ENCODE assay signal across 8 cellular contexts in the genomic region with DNA sequence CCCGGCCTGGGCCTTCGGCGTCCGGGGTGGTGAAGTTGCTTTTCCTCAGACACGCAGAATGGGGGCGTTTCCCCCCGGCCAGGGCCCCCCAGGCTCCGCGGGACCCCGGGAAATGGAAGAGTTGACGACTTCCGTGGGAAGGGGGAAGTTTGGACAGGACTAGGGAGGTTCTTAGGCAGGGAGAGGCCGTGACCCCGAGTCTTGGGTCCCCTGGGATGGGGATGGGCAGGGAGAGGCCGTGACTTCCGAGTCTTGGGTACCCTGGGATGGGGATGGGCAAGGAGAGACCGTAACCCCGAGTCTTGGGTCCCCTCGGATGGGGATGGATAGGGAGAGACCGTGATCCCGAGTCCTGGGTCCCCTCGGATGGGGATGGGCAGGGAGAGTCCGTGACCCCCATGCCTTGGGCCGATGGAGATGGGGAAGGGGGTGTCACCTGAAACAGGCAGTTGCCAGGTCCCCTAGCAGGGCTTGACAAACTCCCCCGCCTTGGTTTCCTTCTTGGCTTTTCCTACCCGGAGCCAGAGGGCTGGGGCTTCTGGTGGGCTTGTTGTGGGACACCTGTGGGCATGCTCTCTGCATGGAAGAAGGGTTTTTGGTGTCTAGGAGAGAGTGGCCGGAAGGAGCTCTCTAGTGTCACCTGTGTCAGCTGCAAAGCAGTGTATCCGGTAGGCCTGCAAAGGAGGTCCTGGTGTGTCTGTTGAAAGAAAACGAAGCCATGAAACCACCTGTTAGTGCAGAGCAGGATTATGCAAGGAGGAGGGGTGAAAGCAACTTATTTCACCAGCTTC. TPM values are rescaled to one million over a fixed set of nuclear protein-coding genes. Genes with fewer than 3 reads are reported as not detected.
DNase-seq lines count a peak whose midpoint lies in the region; ATAC-seq, FAIRE-seq and TF ChIP-seq lines count a peak whose summit lies in the region.

No MANE protein-coding gene starts in this region.

- H3K9ac ChIP-seq in HUES48 (ENCODE audit: low read depth, low read length) (peak overlapping the region; percentile 75), GM12878 (ENCODE audit: control insufficient read depth, insufficient read depth, low read length) (peak overlapping the region; percentile 98)

- RAD21 ChIA-PET in GM12878 (lab: Charles Lee; ENCODE audit: unreplicated experiment) = interaction anchor here (0.8 kb wide), 1 partner anchor 478 kb away, joined by 3 read pairs; no protein-coding TSS in a partner anchor

- peaks cover 24 to 32% (median 29%) of the 10 kb centered on the region in 3 donors for H3K4me1 Mint-ChIP-seq in T-cell

- CTCF ChIA-PET in T-cell (lab: Charles Lee) = interaction anchor here in 1 of 2 donors (0.6 to 1.2 kb wide), 8 partner anchors 10 to 1993 kb away, joined by 3 to 11 read pairs (median 4); no protein-coding TSS in a partner anchor
- CTCF ChIA-PET in GM12878 (lab: Yijun Ruan, JAX) = interaction anchor here (0.5 to 2.2 kb wide), 17 partner anchors 8 to 745 kb away, joined by 3 to 29 read pairs (median 3); no protein-coding TSS in a partner anchor

- TF ChIP-seq POLR2A in GM12878 (IDR thresholded peaks at IDR 0.05; ENCODE audit: low read depth, low read length) = peak; percentile 58

- no peaks in the 10 kb centered on the region for H3K9me3 ChIP-seq in HUES48 (ENCODE audit: control insufficient read depth, insufficient read depth, low read length)
- no peaks in the 10 kb centered on the region for H3K9me3 ChIP-seq in GM12878 (replicated peaks; ENCODE audit: control insufficient read depth, insufficient read depth, low read length)

- peak overlapping the region; percentile 94 to 96 (median 95) for H3K4me3 Mint-ChIP-seq in T-cell

- peak overlapping the region; percentile 93 to 96 for H3K27ac Mint-ChIP-seq in T-cell

- POLR2A ChIA-PET in T-cell (lab: Charles Lee) (interaction anchor here (0.5 to 0.7 kb wide), 4 partner anchors 49 to 665 kb away, joined by 3 to 8 read pairs (median 5); a partner anchor contains a TSS), GM12878 (lab: Charles Lee) (interaction anchor here (0.5 to 0.9 kb wide), 5 partner anchors 14 to 627 kb away, joined by 3 to 4 read pairs (median 3); no protein-coding TSS in a partner anchor)

- H3K4me3 ChIP-seq in HUES48 (ENCODE audit: low read depth, low read length) = peak overlapping the region; percentile 98
- H3K4me3 ChIP-seq in GM12878 = peak overlapping the region; percentile 100

- under 1% methylated on average over 29 of the region's 29 CpGs for WGBS in GM12878 (ENCODE audit: insufficient coverage, insufficient replicate concordance, low lambda C conversion rate, missing lambda C conversion rate)

- H3K4me1 ChIP-seq in HUES48 (ENCODE audit: control insufficient read depth, insufficient read depth, low read length) (peaks cover 6% of the 10 kb centered on the region), GM12878 (ENCODE audit: control insufficient read depth, insufficient read depth, low read length) (peaks cover 8% of the 10 kb centered on the region; the same call in 1 of the 2 replicates)

- peak overlapping the region; percentile 3; the same call in 1 of the 2 replicates for H2AFZ ChIP-seq in GM12878 (ENCODE audit: control insufficient read depth, low read depth, low read length)

- FAIRE-seq in GM12878 (lab: Jason Lieb, UNC) = peak; percentile 97
- FAIRE-seq in D721Med (lab: Jason Lieb, UNC) = no peak

- H3K27ac ChIP-seq in HUES48 (ENCODE audit: low read depth, low read length) (peak overlapping the region; percentile 52), GM12878 (ENCODE audit: control insufficient read depth, insufficient read depth) (peak overlapping the region; percentile 90)

- no peaks in the 10 kb centered on the region for H3K9me3 Mint-ChIP-seq in T-cell

- in situ Hi-C loops in GM12878 (cut with MboI) = no loop called here

- H3K27me3 ChIP-seq in HUES48 (ENCODE audit: control insufficient read depth, insufficient read depth, low read length) (no peaks in the 10 kb centered on the region), GM12878 (replicated peaks in 1 of 2; ENCODE audit: control insufficient read depth in 2 of 2, insufficient read depth in 2 of 2, low read length in 1 of 2) (no peaks in the 10 kb centered on the region)

- no TSS peak for BruUV-seq in GM12878 (replicated peaks; lab: Mats Ljungman, UMichigan)

- peaks cover 23% of the 10 kb centered on the region for H3K36me3 Mint-ChIP-seq in T-cell

- ATAC-seq in GM21390 (IDR thresholded peaks at IDR 0.05; ENCODE audit: unreplicated experiment) (peak; percentile 67), T-cell (replicated peaks in 1 of 4) (peak; percentile 70 to 85 (median 78)), GM12878 (peak; percentile 92)

- peaks cover 35% of the 10 kb centered on the region for H3K79me2 ChIP-seq in GM12878 (ENCODE audit: control insufficient read depth, insufficient read depth, low read length)

- intact Hi-C loops in GM12878 (cut with micrococcal nuclease; ENCODE audit: unreplicated experiment) = no loop called here

- no peak for TF ChIP-seq RAD21 in GM12878 (IDR thresholded peaks at IDR 0.05; ENCODE audit: insufficient read depth, low read depth, low read length)

- peak; percentile 17 for DNase-seq in EL
- DNase-seq in T-cell = peak; percentile 48 to 79 (median 66)
- peak; percentile 32 for DNase-seq in GM12878 (ENCODE audit: low read depth, low spot score)
- DNase-seq in kidney glomerular epithelial cell (lab: John Stamatoyannopoulos, UW) = peak; percentile 37
- DNase-seq in stimulated activated CD4-positive, alpha-beta T cell treated with anti-CD3 and anti-CD28 coated beads, Interleukin-4, amount 100 ng/mL, for 1 hour = peak; percentile 55
- no peak for DNase-seq in D721Med (ENCODE audit: insufficient read length, low spot score)

- peaks cover 0 to 3% of the 10 kb centered on the region in 2 donors for H3K27me3 Mint-ChIP-seq in T-cell

- H3K36me3 ChIP-seq in HUES48 (ENCODE audit: control insufficient read depth, insufficient read depth, low read length) (peaks cover 40% of the 10 kb centered on the region), GM12878 (ENCODE audit: control insufficient read depth in 2 of 2, insufficient read depth in 2 of 2, low read length in 1 of 2) (peaks cover 0 to 15% of the 10 kb centered on the region in 2 experiments)

- no peaks in the 10 kb centered on the region for H4K20me1 ChIP-seq in GM12878 (ENCODE audit: control insufficient read depth, insufficient read depth)

- SMC1A ChIA-PET in GM12878 (lab: Charles Lee; ENCODE audit: uncharacterized antibody, unreplicated experiment) = interaction anchor here (1.0 to 1.1 kb wide), 2 partner anchors 9 to 52 kb away, joined by 3 to 4 read pairs; no protein-coding TSS in a partner anchor

- peak; percentile 58 to 64 (median 62) for TF ChIP-seq CTCF in GM12878 (IDR thresholded peaks at IDR 0.05 in 2 of 3, conservative IDR thresholded peaks at IDR 0.05 in 1 of 3; ENCODE audit: control insufficient read depth in 2 of 3, extremely low read depth in 1 of 3, insufficient read depth in 1 of 3, low read depth in 3 of 3, low read length in 3 of 3)
- no peak for TF ChIP-seq CTCF in D721Med (IDR thresholded peaks at IDR 0.05; ENCODE audit: insufficient read depth, missing control alignments)

- TF ChIP-seq EP300 in GM12878 (IDR thresholded peaks at IDR 0.05; ENCODE audit: borderline replicate concordance in 1 of 2, control insufficient read depth in 1 of 2, low read depth in 2 of 2, low read length in 2 of 2) = no peak

- peak overlapping the region; percentile 72 for H3K4me2 ChIP-seq in GM12878 (ENCODE audit: control insufficient read depth, insufficient read depth)

TF ChIP-seq in GM12878, 131 proteins besides CTCF, POLR2A, EP300 and RAD21 (continues in another document):
- TF ChIP-seq TBL1XR1 (IDR thresholded peaks at IDR 0.05; ENCODE audit: low read depth, low read length) (no peak), TCF3 (IDR thresholded peaks at IDR 0.05; ENCODE audit: borderline replicate concordance, insufficient read depth, low read depth, low read length) (peak; percentile 68; the same call in 1 of the 2 replicates)

RNA-seq across cellular contexts. Expression of a gene that starts 1.1 kb away (rescaled TPM):
- 10 to 100 TPM; 53.9 to 71.7 (median 65.8) TPM for total RNA-seq in T-cell
- 72.0 and 84.3 TPM in 2 replicates for total RNA-seq in GM12878 (2013; cell fraction: nucleolus; rRNA removed)
- total RNA-seq in GM12878 (2014; rRNA removed) = 11.7 and 14.9 TPM in 2 replicates
- total RNA-seq in GM12878 (2014; rRNA removed; fragmentation: Illumina TruSeq; extraction: Trizol) = 5.7 and 7.2 TPM in 2 replicates
- 35.0 and 39.3 TPM in 2 replicates for total RNA-seq in GM12878 (2021)
- polyA plus RNA-seq in GM12878 (2011; ENCODE audit: low read depth) = 10.7 TPM
- polyA plus RNA-seq in GM12878 (2011; rRNA removed) = 5.4 and 11.2 TPM in 2 replicates
- polyA plus RNA-seq in GM12878 (2011; cell fraction: cytosol; rRNA removed) = 15.9 and 20.8 TPM in 2 replicates
- polyA plus RNA-seq in GM12878 (2011; cell fraction: nucleus; rRNA removed) = 71.5 and 188 TPM in 2 replicates
- polyA plus RNA-seq in GM12878 (2012) = 15.5 and 19.4 TPM in 2 replicates
- 13.6 and 21.3 TPM in 2 replicates for polyA plus RNA-seq in GM12878 (2014; fragmentation: Illumina TruSeq; extraction: Trizol)
- 1 to 10 TPM; 1.1 to 1.7 TPM for polyA plus RNA-seq in GM12878 (2014; fragmentation: Nextera tagmentation; extraction: Ambion mirVana)
- 18.2 and 21.4 TPM in 2 replicates for polyA plus RNA-seq in GM12878 (2014; rRNA removed)
- polyA plus RNA-seq in GM12878 (2016; fragmentation: Nextera tagmentation; extraction: Ambion mirVana) = 1 to 10 TPM; 4.5 to 5.6 TPM
- polyA minus RNA-seq in GM12878 (2011; rRNA and poly(A)+ RNA removed) = 42.1 and 43.5 TPM in 2 replicates
- 19.9 and 21.8 TPM in 2 replicates for polyA minus RNA-seq in GM12878 (2011; cell fraction: cytosol; rRNA and poly(A)+ RNA removed)
- 52.5 and 131 TPM in 2 replicates for polyA minus RNA-seq in GM12878 (2011; cell fraction: nucleus; rRNA and poly(A)+ RNA removed)

RNA-seq across cellular contexts. Expression of a gene that starts 9.6 kb away (rescaled TPM):
- total RNA-seq in T-cell (under 1 TPM in 1 of 5 donors, not detected in 4; 0.43 TPM), GM12878 (2014; rRNA removed) (0.11 TPM in 1 of 2 replicates, not detected in the other), GM12878 (2014; rRNA removed; fragmentation: Illumina TruSeq; extraction: Trizol) (not detected in 2 replicates), GM12878 (2021) (not detected in 2 replicates)
- not detected in 2 replicates for total RNA-seq in GM12878 (2013; cell fraction: nucleolus; rRNA removed)
- polyA plus RNA-seq in GM12878 (2011; ENCODE audit: low read depth) = not detected
- polyA plus RNA-seq in GM12878 (2011; rRNA removed) (0.06 and 0.15 TPM in 2 replicates), GM12878 (2014; fragmentation: Illumina TruSeq; extraction: Trizol) (0.04 TPM in 1 of 2 replicates, not detected in the other), GM12878 (2014; fragmentation: Nextera tagmentation; extraction: Ambion mirVana) (not detected), GM12878 (2014; rRNA removed) (not detected in 2 replicates), GM12878 (2016; fragmentation: Nextera tagmentation; extraction: Ambion mirVana) (not detected)
- 0.37 and 0.46 TPM in 2 replicates for polyA plus RNA-seq in GM12878 (2011; cell fraction: cytosol; rRNA removed)
- 0.28 and 1.0 TPM in 2 replicates for polyA plus RNA-seq in GM12878 (2011; cell fraction: nucleus; rRNA removed)
- 0.14 TPM in 1 of 2 replicates, not detected in the other for polyA plus RNA-seq in GM12878 (2012)
- 0.05 and 0.15 TPM in 2 replicates for polyA minus RNA-seq in GM12878 (2011; rRNA and poly(A)+ RNA removed)
- not detected in 2 replicates for polyA minus RNA-seq in GM12878 (2011; cell fraction: cytosol; rRNA and poly(A)+ RNA removed)
- under 0.01 TPM in 1 of 2 replicates, not detected in the other for polyA minus RNA-seq in GM12878 (2011; cell fraction: nucleus; rRNA and poly(A)+ RNA removed)
